Comparison of ENCODE assay signal across 12 cellular contexts in the genomic region with DNA sequence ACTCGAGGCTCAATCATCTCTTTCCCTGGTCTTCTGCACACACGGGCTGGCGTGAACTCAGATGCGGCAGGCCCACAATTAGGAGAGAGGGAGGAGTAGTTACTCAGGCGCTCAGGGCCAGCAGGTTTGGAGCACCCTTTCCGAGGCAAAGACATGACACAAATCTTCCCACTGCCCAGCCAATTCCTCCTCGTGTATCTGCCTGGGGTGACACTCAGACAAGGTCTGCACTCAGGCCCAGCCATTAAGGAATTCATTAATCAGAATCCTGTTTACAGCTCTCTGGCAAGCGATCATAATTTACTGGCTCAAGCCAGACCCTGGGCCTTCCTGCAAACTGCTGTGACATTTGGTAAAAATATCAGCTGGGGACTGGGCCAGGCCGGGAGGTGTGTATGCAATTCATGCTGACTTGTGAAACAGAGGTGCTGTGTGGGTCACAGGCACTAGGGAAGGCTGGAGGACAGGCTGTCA.
DNase-seq lines count a peak whose midpoint lies in the region; ATAC-seq and TF ChIP-seq lines count a peak whose summit lies in the region.
"Had no signal": no experiment of that assay in that cellular context is flagged by ENCODE, and none has a peak within 500 bp of the region (broad histone marks: within the 10 kb centered on the region; RNA-seq: fewer than 3 reads in every experiment).

No MANE protein-coding gene starts in this region.

- H3K56ac ChIP-seq in mesendoderm (ENCODE audit: low read length) = peak overlapping the region; percentile 54

- no peaks in the 10 kb centered on the region for H3K36me3 ChIP-seq in SK-N-SH (replicated peaks in 1 of 2; ENCODE audit: control insufficient read depth in 1 of 2, insufficient read depth in 2 of 2, low read length in 1 of 2)
- no peaks in the 10 kb centered on the region for H3K36me3 ChIP-seq in mesendoderm (ENCODE audit: control insufficient read depth, insufficient read depth, low read length)
- no peaks in the 10 kb centered on the region for H3K36me3 ChIP-seq in subcutaneous abdominal adipose tissue (ENCODE audit: control insufficient read depth in 5 of 5, insufficient read depth in 5 of 5, low read length in 5 of 5)

- H3K23ac ChIP-seq in mesendoderm (ENCODE audit: low read length) = no peak overlapping the region

- TF ChIP-seq RAD21 in SK-N-SH (IDR thresholded peaks at IDR 0.05; ENCODE audit: low read length) = peak; percentile 8; the same call in 1 of the 2 replicates

- WGBS in SK-N-SH (ENCODE audit: low lambda C conversion rate) = 78% methylated on average over 9 of the region's 9 CpGs
- no CpG with 5 or more reads among the region's 9 CpGs for WGBS in mesendoderm (ENCODE audit: extremely low coverage, insufficient coverage, low lambda C conversion rate)

- H3K9me2 ChIP-seq in SK-N-SH = no peaks in the 10 kb centered on the region

- H3K4ac ChIP-seq in mesendoderm (ENCODE audit: low read depth, low read length) = no peak overlapping the region

- H2AK5ac ChIP-seq in mesendoderm (ENCODE audit: low read length) = no peak overlapping the region

- no peaks in the 10 kb centered on the region for H4K20me1 ChIP-seq in SK-N-SH (ENCODE audit: insufficient read depth)

- no peaks in the 10 kb centered on the region for H3K9me3 ChIP-seq in SK-N-SH
- peaks cover 0 to 5% (median 0%) of the 10 kb centered on the region in 5 donors for H3K9me3 ChIP-seq in subcutaneous abdominal adipose tissue (ENCODE audit: control insufficient read depth in 5 of 5, low read length in 5 of 5)

- peak; percentile 19 for ATAC-seq in esophagus mucosa
- ATAC-seq: activated CD8-positive, alpha-beta T cell treated with anti-CD3 and anti-CD28 coated beads, Interleukin-2, amount 10 ng/mL, durations not matched to agents 7 days and 5 days; activated naive CD4-positive, alpha-beta T cell treated with anti-CD3 and anti-CD28 coated beads, Interleukin-2, amount 50 U/mL, for 72 hours; stimulated activated memory B cell treated with anti-CD40 and anti-IgM and Interleukin-4, amounts not matched to agents 10 μg/mL and 1 μg/mL and 100 μg/mL, for 72 hours had no signal

- H3K4me2 ChIP-seq in SK-N-SH (no peak overlapping the region), mesendoderm (ENCODE audit: low read length) (no peak overlapping the region)

- peak in 1 of 2 experiments; percentile 39; a peak in 1 of 4 replicates for TF ChIP-seq EP300 in SK-N-SH (IDR thresholded peaks at IDR 0.05; ENCODE audit: borderline replicate concordance in 1 of 2, low read depth in 1 of 2, low read length in 1 of 2)

- H3K79me2 ChIP-seq in SK-N-SH (ENCODE audit: insufficient read depth) (no peaks in the 10 kb centered on the region), mesendoderm (ENCODE audit: control insufficient read depth, insufficient read depth, low read length) (no peaks in the 10 kb centered on the region)

- H3K18ac ChIP-seq in mesendoderm (ENCODE audit: low read length) = peak overlapping the region; percentile 2

- H3K79me1 ChIP-seq in mesendoderm (ENCODE audit: low read length) = no peaks in the 10 kb centered on the region

- H3K27me3 ChIP-seq in SK-N-SH (ENCODE audit: insufficient read depth) (no peaks in the 10 kb centered on the region), mesendoderm (ENCODE audit: insufficient read depth, low read length, poor library complexity) (no peaks in the 10 kb centered on the region), subcutaneous abdominal adipose tissue (ENCODE audit: control insufficient read depth in 5 of 5, insufficient read depth in 4 of 5, low read length in 5 of 5) (peaks cover 0 to 2% (median 0%) of the 10 kb centered on the region in 5 donors)

- peak overlapping the region; percentile 17 for H2BK5ac ChIP-seq in mesendoderm (ENCODE audit: low read length)

- CTCF ChIA-PET in SK-N-SH (lab: Yijun Ruan, JAX) = interaction anchor here (0.6 to 1.4 kb wide), 2 partner anchors 66 to 128 kb away, joined by 3 read pairs; no protein-coding TSS in a partner anchor

- H3K9ac ChIP-seq in SK-N-SH (no peak overlapping the region), mesendoderm (ENCODE audit: low read length) (peak overlapping the region; percentile 10), subcutaneous abdominal adipose tissue (ENCODE audit: low read length in 5 of 5) (peak overlapping the region in 3 of 5 donors; percentile 13 to 31 (median 25))

- no peak overlapping the region for H2BK15ac ChIP-seq in mesendoderm (replicated peaks; ENCODE audit: low read depth)

- peak; percentile 57 for DNase-seq in SK-N-SH
- DNase-seq in mesendoderm = peak; percentile 72
- no peak for DNase-seq in activated CD4-positive, alpha-beta T cell treated with anti-CD3 and anti-CD28 coated beads, Interleukin-2, amount 50 U/mL, for 4 hours
- no peak for DNase-seq in dermis blood vessel endothelial cell
- no peak for DNase-seq in NCI-H526 (lab: John Stamatoyannopoulos, UW)
- DNase-seq: activated CD8-positive, alpha-beta T cell treated with anti-CD3 and anti-CD28 coated beads, Interleukin-2, amount 10 ng/mL, durations not matched to agents 7 days and 5 days; CD4-positive, alpha-beta memory T cell; NCI-H748 treated with DMSO at 0.1 percent for 48 hours had no signal

- H3K4me1 ChIP-seq in SK-N-SH (ENCODE audit: control insufficient read depth in 1 of 2, insufficient read depth in 2 of 2, low read depth in 1 of 2, low read length in 1 of 2) = peaks cover 0 to 56% of the 10 kb centered on the region in 2 experiments; a peak in 2 of 4 replicates
- H3K4me1 ChIP-seq in mesendoderm (ENCODE audit: control insufficient read depth, low read depth, low read length) = peaks cover 8% of the 10 kb centered on the region
- peaks cover 10 to 43% (median 30%) of the 10 kb centered on the region in 5 donors for H3K4me1 ChIP-seq in subcutaneous abdominal adipose tissue (ENCODE audit: control insufficient read depth in 5 of 5, insufficient read depth in 5 of 5, low read length in 5 of 5)

- H3K27ac ChIP-seq in SK-N-SH (ENCODE audit: low read depth in 2 of 2, low read length in 1 of 2) (peak overlapping the region in 1 of 2 experiments; percentile 89; a peak in 2 of 4 replicates), mesendoderm (ENCODE audit: low read depth, low read length) (peak overlapping the region; percentile 0), subcutaneous abdominal adipose tissue (ENCODE audit: low read depth, low read length) (peak overlapping the region; percentile 72)

- no peak overlapping the region for H3K4me3 ChIP-seq in SK-N-SH (ENCODE audit: low read depth in 2 of 2, low read length in 1 of 2)
- no peak overlapping the region for H3K4me3 ChIP-seq in mesendoderm (ENCODE audit: low read length)
- no peak overlapping the region for H3K4me3 ChIP-seq in subcutaneous abdominal adipose tissue (ENCODE audit: low read depth in 1 of 5, low read length in 5 of 5)

- H4K5ac ChIP-seq in mesendoderm (ENCODE audit: low read length) = no peak overlapping the region

- no peaks in the 10 kb centered on the region for H3F3A ChIP-seq in SK-N-SH (replicated peaks; ENCODE audit: insufficient read depth)

- POLR2A ChIA-PET in SK-N-SH (lab: Yijun Ruan, JAX) = interaction anchor here (0.9 kb wide), 1 partner anchor 12 kb away, joined by 3 read pairs; no protein-coding TSS in a partner anchor

- no peak for TF ChIP-seq CTCF in SK-N-SH (IDR thresholded peaks at IDR 0.05)

- H2BK120ac ChIP-seq in mesendoderm (ENCODE audit: low read depth, low read length) = no peak overlapping the region

- no peak overlapping the region for H4K8ac ChIP-seq in mesendoderm (ENCODE audit: low read depth, low read length)

- no peak overlapping the region for H2AFZ ChIP-seq in SK-N-SH (ENCODE audit: low read depth)

TF ChIP-seq in SK-N-SH, 30 proteins besides CTCF, POLR2A, EP300 and RAD21:
- TF ChIP-seq GATA2 (CRISPR knock-in tag; IDR thresholded peaks at IDR 0.05) = peak; percentile 35; the same call in 1 of the 2 replicates
- TF ChIP-seq, protein P1, sequence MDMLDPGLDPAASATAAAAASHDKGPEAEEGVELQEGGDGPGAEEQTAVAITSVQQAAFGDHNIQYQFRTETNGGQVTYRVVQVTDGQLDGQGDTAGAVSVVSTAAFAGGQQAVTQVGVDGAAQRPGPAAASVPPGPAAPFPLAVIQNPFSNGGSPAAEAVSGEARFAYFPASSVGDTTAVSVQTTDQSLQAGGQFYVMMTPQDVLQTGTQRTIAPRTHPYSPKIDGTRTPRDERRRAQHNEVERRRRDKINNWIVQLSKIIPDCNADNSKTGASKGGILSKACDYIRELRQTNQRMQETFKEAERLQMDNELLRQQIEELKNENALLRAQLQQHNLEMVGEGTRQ (IDR thresholded peaks at IDR 0.05; ENCODE audit: borderline replicate concordance, low read depth, low read length) = no peak
- no peak for TF ChIP-seq RXRA (IDR thresholded peaks at IDR 0.05; ENCODE audit: borderline replicate concordance, low read depth)

Comparison
In these comparisons a context has a peak if more than half of its experiments do, and no peak if none do; other contexts are left out.
1. DNase-seq: peak in SK-N-SH (single experiment) and mesendoderm (single experiment); none in activated CD4-positive, alpha-beta T cell treated with anti-CD3 and anti-CD28 coated beads, Interleukin-2, amount 50 U/mL, for 4 hours (0 of 2), dermis blood vessel endothelial cell (single experiment) and NCI-H526 (0 of 2).